ENCODE assay signal across 7 cellular contexts in the genomic region with DNA sequence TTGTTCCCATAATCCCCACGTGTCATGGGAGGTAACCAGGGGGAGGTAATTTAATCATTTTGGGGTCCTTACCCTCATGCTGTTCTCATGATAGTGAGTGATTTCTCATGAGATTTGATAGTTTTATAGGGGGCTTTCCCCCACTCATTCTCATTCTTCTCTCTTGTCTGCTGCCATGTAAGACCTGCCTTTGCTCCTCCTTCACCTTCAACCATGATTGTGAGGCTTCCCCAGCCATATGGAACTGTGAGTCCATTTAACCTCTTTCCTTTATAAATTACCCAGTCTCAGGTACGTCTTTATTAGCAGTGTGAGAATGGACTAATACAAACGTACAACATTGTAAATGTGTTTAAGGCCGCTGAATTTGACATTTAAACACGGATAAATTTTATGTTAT. TPM values are rescaled to one million over a fixed set of nuclear protein-coding genes. Genes with fewer than 3 reads are reported as not detected.
"Had no signal": no experiment of that assay in that cellular context is flagged by ENCODE, and none has a peak within 500 bp of the region (broad histone marks: within the 10 kb centered on the region; RNA-seq: fewer than 3 reads in every experiment).

No MANE protein-coding gene starts in this region.

- H3K9ac ChIP-seq: KMS-11 had no signal

- H3K4me1 Mint-ChIP-seq: IgD-negative memory B cell had no signal

- DNase-seq: IMR-90, KBM-7, KG1 had no signal

- H3K4me3 Mint-ChIP-seq: IgD-negative memory B cell had no signal

- H3K27ac Mint-ChIP-seq: IgD-negative memory B cell had no signal

- H3K27ac ChIP-seq: HL-60, KMS-11 had no signal

- H3K36me3 Mint-ChIP-seq: IgD-negative memory B cell had no signal

RNA-seq across cellular contexts. Expression of a gene that starts 35.5 kb away (rescaled TPM):
- total RNA-seq: HT1080, IMR-90 had no signal
- polyA plus RNA-seq: IgD-negative memory B cell, IMR-90 had no signal
